1 cellular context compared by ENCODE assay signal in the genomic region with DNA sequence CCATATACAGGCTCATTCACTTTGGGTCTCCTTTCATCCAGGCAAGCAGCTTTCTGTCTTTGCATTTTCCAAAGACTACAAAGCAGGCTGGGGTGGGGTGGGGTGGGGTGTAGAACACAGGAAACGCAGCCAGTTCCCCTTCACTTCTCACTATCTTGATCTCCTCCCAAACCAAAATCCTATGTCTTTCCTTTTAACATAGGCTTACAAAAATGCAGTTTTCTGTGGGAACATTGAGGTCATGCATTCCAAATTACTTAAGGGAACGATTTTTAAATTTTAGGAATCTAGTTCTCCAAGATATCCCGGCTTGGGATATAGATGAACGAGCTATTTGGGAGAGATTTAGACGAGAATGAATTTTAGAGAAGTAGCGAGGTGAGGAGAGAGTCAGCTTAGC.
TF ChIP-seq lines count a peak whose summit lies in the region.

No MANE protein-coding gene starts in this region.

TF ChIP-seq in A549, 52 proteins besides CTCF, POLR2A, EP300 and RAD21 (continued from another document):
- TF ChIP-seq, protein P1, sequence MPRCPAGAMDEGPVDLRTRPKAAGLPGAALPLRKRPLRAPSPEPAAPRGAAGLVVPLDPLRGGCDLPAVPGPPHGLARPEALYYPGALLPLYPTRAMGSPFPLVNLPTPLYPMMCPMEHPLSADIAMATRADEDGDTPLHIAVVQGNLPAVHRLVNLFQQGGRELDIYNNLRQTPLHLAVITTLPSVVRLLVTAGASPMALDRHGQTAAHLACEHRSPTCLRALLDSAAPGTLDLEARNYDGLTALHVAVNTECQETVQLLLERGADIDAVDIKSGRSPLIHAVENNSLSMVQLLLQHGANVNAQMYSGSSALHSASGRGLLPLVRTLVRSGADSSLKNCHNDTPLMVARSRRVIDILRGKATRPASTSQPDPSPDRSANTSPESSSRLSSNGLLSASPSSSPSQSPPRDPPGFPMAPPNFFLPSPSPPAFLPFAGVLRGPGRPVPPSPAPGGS (IDR thresholded peaks at IDR 0.05): no peak
- no peak for TF ChIP-seq GATA3 (IDR thresholded peaks at IDR 0.05; ENCODE audit: borderline replicate concordance)
- no peak for TF ChIP-seq HEYL (CRISPR knock-in tag; IDR thresholded peaks at IDR 0.05)
- TF ChIP-seq, protein P2, sequence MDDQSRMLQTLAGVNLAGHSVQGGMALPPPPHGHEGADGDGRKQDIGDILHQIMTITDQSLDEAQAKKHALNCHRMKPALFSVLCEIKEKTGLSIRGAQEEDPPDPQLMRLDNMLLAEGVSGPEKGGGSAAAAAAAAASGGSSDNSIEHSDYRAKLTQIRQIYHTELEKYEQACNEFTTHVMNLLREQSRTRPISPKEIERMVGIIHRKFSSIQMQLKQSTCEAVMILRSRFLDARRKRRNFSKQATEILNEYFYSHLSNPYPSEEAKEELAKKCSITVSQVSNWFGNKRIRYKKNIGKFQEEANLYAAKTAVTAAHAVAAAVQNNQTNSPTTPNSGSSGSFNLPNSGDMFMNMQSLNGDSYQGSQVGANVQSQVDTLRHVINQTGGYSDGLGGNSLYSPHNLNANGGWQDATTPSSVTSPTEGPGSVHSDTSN (IDR thresholded peaks at IDR 0.05): no peak
